24 cellular contexts compared by ENCODE assay signal in the genomic region with DNA sequence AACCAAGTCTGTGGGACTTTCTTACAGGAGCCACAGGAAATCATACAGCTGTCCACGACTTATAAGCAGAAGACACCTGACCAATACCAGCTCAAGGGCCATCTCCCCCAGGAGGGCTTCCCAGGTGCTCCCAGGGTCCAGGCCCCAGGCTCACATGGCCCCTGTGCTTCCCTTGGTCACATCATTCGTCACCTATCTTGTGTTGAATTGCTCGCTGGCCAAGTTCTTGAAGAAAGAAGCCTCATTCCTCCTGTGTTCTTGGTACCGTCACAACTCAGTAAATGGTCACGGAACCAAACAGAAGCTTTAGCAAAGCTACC.
"Had no signal": no experiment of that assay in that cellular context is flagged by ENCODE, and none has a peak within 500 bp of the region (broad histone marks: within the 10 kb centered on the region; RNA-seq: fewer than 3 reads in every experiment).

No MANE protein-coding gene starts in this region.

- DNase-seq: activated CD4-positive, alpha-beta memory T cell treated with anti-CD3 and anti-CD28 coated beads for 36 hours; activated CD4-positive, alpha-beta T cell treated with anti-CD3 and anti-CD28 coated beads for 36 hours; activated CD4-positive, alpha-beta T cell treated with anti-CD3 and anti-CD28 coated beads, Interleukin-2, amount 10 ng/mL, durations not matched to agents 24 days and 14 days; activated CD4-positive, CD25-positive, alpha-beta regulatory T cell; activated CD4-positive, CD25-positive, alpha-beta regulatory T cell treated with anti-CD3 and anti-CD28 coated beads, Interleukin-2, amount 50 U/mL, for 72 hours; activated CD8-positive, alpha-beta memory T cell treated with anti-CD3 and anti-CD28 coated beads, Interleukin-2, amount 10 ng/mL, durations not matched to agents 7 days and 5 days; activated CD8-positive, alpha-beta memory T cell treated with anti-CD3 and anti-CD28 coated beads, Interleukin-2, amount 50 U/mL, for 4 hours; activated CD8-positive, alpha-beta T cell treated with anti-CD3 and anti-CD28 coated beads, Interleukin-2, amount 10 ng/mL, durations not matched to agents 7 days and 5 days; activated gamma-delta T cell treated with Interleukin-2 at 50 U/mL for 16 hours; activated naive CD4-positive, alpha-beta T cell treated with anti-CD3 and anti-CD28 coated beads, Interleukin-2, amount 50 U/mL, for 16 hours; activated naive CD4-positive, alpha-beta T cell treated with Interleukin-2 at 50 U/mL for 16 hours; activated T-cell treated with anti-CD3 and anti-CD28 coated beads, Interleukin-2, amount 50 U/mL, for 1 hour; activated T-cell treated with anti-CD3 and anti-CD28 coated beads, Interleukin-2, amount 50 U/mL, for 48 hours; amniotic stem cell; anterior cingulate cortex; brain microvascular endothelial cell; caudate nucleus; colonic mucosa; effector CD8-positive, alpha-beta T cell; foreskin fibroblast; T-helper 2 cell had no signal

- H3K9me3 Mint-ChIP-seq: activated CD4-positive, alpha-beta memory T cell treated with anti-CD3 and anti-CD28 coated beads for 36 hours; activated CD4-positive, alpha-beta T cell treated with anti-CD3 and anti-CD28 coated beads, Interleukin-2, amount 10 ng/mL, durations not matched to agents 24 days and 14 days; activated T-helper 1 cell treated with anti-CD3 and anti-CD28 coated beads, Interleukin-12 subunit alpha, Interleukin-12 subunit beta, Interleukin-2, Interleukin-4 antibody, amounts not matched to agents 30 ng/mL and 10 ng/mL and 1 ng/mL, durations not matched to agents 14 hours and 24 hours and 36 hours; activated T-helper 2 cell treated with anti-CD3 and anti-CD28 coated beads, Interferon-gamma antibody, Interleukin-2, Interleukin-4, amounts not matched to agents 10 μg/mL and 5 μg/mL and 100 μg/mL, durations not matched to agents 14 hours and 24 hours and 36 hours had no signal

- H3K27me3 Mint-ChIP-seq: activated CD4-positive, alpha-beta memory T cell treated with anti-CD3 and anti-CD28 coated beads for 36 hours; activated CD4-positive, alpha-beta T cell treated with anti-CD3 and anti-CD28 coated beads for 36 hours; activated CD4-positive, alpha-beta T cell treated with anti-CD3 and anti-CD28 coated beads, Interleukin-2, amount 10 ng/mL, durations not matched to agents 24 days and 14 days; activated CD8-positive, alpha-beta memory T cell treated with anti-CD3 and anti-CD28 coated beads, Interleukin-2, amount 10 ng/mL, durations not matched to agents 7 days and 5 days; activated naive CD8-positive, alpha-beta T cell had no signal

- H3K27ac Mint-ChIP-seq: activated CD4-positive, alpha-beta memory T cell treated with anti-CD3 and anti-CD28 coated beads for 36 hours; activated CD4-positive, alpha-beta T cell treated with anti-CD3 and anti-CD28 coated beads for 36 hours; activated CD4-positive, alpha-beta T cell treated with anti-CD3 and anti-CD28 coated beads, Interleukin-2, amount 10 ng/mL, durations not matched to agents 24 days and 14 days; activated CD8-positive, alpha-beta memory T cell treated with anti-CD3 and anti-CD28 coated beads, Interleukin-2, amount 10 ng/mL, durations not matched to agents 7 days and 5 days; activated naive CD8-positive, alpha-beta T cell; activated T-helper 1 cell treated with anti-CD3 and anti-CD28 coated beads, Interleukin-12 subunit alpha, Interleukin-12 subunit beta, Interleukin-2, Interleukin-4 antibody, amounts not matched to agents 30 ng/mL and 10 ng/mL and 1 ng/mL, durations not matched to agents 14 hours and 24 hours and 36 hours; activated T-helper 2 cell treated with anti-CD3 and anti-CD28 coated beads, Interferon-gamma antibody, Interleukin-2, Interleukin-4, amounts not matched to agents 10 μg/mL and 5 μg/mL and 100 μg/mL, durations not matched to agents 14 hours and 24 hours and 36 hours had no signal

- H3K4me3 Mint-ChIP-seq: activated CD4-positive, alpha-beta memory T cell treated with anti-CD3 and anti-CD28 coated beads for 36 hours; activated CD4-positive, alpha-beta T cell treated with anti-CD3 and anti-CD28 coated beads for 36 hours; activated CD4-positive, alpha-beta T cell treated with anti-CD3 and anti-CD28 coated beads, Interleukin-2, amount 10 ng/mL, durations not matched to agents 24 days and 14 days; activated CD8-positive, alpha-beta memory T cell treated with anti-CD3 and anti-CD28 coated beads, Interleukin-2, amount 10 ng/mL, durations not matched to agents 7 days and 5 days; activated CD8-positive, alpha-beta T cell treated with anti-CD3 and anti-CD28 coated beads, Interleukin-2, amount 10 ng/mL, durations not matched to agents 7 days and 5 days; activated naive CD8-positive, alpha-beta T cell; activated T-helper 1 cell treated with anti-CD3 and anti-CD28 coated beads, Interleukin-12 subunit alpha, Interleukin-12 subunit beta, Interleukin-2, Interleukin-4 antibody, amounts not matched to agents 30 ng/mL and 10 ng/mL and 1 ng/mL, durations not matched to agents 14 hours and 24 hours and 36 hours had no signal
